In genomic region chr4:16052939-16053338, GRCh38 we compare ENCODE assay signal across 7 cellular contexts. TPM values are rescaled to one million over a fixed set of nuclear protein-coding genes. Genes with fewer than 3 reads are reported as not detected.
"Had no signal": no experiment of that assay in that cellular context is flagged by ENCODE, and none has a peak within 500 bp of the region (broad histone marks: within the 10 kb centered on the region; RNA-seq: fewer than 3 reads in every experiment).

No MANE protein-coding gene starts in this region.

- DNase-seq: IMR-90, KBM-7, KG1 had no signal

- H3K27ac ChIP-seq: HL-60 had no signal

- ATAC-seq: HepG2, K562 had no signal

- H3K4me3 ChIP-seq: K562 had no signal

RNA-seq across cellular contexts. Expression of gene PROM1, which starts 30.9 kb away (rescaled TPM):
- total RNA-seq: HT1080, IMR-90, K562 had no signal
